15 cellular contexts compared by ENCODE assay signal in the genomic region with DNA sequence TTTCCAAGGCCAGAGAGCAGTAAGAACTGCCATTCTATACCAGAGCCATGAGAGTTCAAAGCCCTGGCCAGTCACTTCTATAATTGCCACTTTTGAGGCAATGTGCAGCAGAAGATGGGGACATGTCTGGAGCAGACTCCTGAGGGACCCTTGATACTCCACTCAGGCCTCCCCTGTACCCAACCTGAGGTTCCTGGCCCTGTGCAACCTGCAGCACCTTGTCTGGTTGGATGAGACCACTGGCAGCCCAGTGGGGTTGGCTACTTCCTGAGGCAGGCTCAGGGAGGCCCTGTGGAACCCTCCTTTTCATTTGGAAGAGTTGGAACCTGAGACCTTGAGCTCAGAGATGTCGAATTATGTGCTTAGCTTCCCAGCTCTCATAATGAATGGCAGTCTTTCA.
"Had no signal": no experiment of that assay in that cellular context is flagged by ENCODE, and none has a peak within 500 bp of the region (broad histone marks: within the 10 kb centered on the region; RNA-seq: fewer than 3 reads in every experiment).

No MANE protein-coding gene starts in this region.

- H3K9me3 ChIP-seq: ascending aorta, gastrocnemius medialis, mucosa of descending colon had no signal

- H3K27me3 ChIP-seq: ascending aorta, gastrocnemius medialis had no signal

- H3K27ac ChIP-seq: ascending aorta, VCaP had no signal

- H3K4me3 ChIP-seq: ascending aorta, gastrocnemius medialis, mucosa of descending colon had no signal

- H3K36me3 ChIP-seq: ascending aorta, gastrocnemius medialis had no signal

- DNase-seq: activated CD4-positive, alpha-beta T cell treated with anti-CD3 and anti-CD28 coated beads for 1 hour; activated T-cell treated with anti-CD3 and anti-CD28 coated beads, Interleukin-2, amount 50 U/mL, for 24 hours; effector CD4-positive, alpha-beta T cell; gastrocnemius medialis; mesenchymal stem cell; mucosa of descending colon; naive B cell; small intestine; stimulated activated CD4-positive, alpha-beta T cell treated with anti-CD3 and anti-CD28 coated beads, Interleukin-4, amount 100 ng/mL, for 1 hour; SW 1271; T-helper 2 cell had no signal

- ATAC-seq: esophagus mucosa; gastrocnemius medialis; mucosa of descending colon; stimulated activated memory B cell treated with anti-CD40 and anti-IgM and Interleukin-4, amounts not matched to agents 10 μg/mL and 1 μg/mL and 100 μg/mL, for 72 hours had no signal
